ENCODE assay signal across 1 cellular context in the genomic region with DNA sequence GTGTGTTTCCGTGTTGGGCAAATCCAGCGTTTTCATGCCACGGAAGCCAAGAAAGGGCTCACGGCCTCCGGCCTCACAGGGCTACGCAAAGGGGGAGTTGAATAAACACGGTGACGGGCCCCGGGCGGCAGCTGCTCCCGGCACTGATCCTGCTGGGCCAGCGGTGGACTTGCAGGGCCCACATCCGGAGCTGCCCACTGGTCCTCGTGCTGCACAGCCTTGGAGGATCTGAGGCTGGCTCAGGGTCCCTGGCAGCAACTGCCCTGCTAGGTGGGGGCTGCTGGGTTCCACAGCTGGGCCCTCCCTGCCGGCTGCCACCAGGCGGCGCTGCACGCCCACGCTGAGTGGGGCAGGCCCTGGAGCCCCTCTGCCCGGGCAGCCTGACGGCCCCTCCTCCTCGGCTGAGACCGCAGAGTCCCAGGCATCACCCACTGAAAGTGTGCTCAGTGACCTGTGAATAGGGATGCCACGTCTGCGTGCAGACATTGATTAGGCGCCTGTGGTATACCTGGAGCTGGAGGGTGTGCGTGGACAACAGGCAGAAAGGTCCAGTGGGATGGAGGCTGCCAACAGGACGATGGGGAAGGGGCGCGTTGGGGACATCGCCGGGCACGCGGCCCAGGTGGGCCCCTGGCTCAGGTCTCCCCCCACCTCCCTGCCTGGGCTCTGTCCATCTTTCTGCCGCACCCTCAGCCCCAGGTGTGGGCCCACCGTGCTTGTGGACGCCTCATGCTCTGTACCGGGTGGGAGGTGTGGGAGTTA.
A peak's percentile ranks its signal among the peaks of the same experiment; 100 is the strongest.
TF ChIP-seq lines count a peak whose summit lies in the region.

No MANE protein-coding gene starts in this region.

TF ChIP-seq in HepG2, 621 proteins besides CTCF, POLR2A, EP300 and RAD21 (continued from another document and continues in another):
- TF ChIP-seq, protein P1, sequence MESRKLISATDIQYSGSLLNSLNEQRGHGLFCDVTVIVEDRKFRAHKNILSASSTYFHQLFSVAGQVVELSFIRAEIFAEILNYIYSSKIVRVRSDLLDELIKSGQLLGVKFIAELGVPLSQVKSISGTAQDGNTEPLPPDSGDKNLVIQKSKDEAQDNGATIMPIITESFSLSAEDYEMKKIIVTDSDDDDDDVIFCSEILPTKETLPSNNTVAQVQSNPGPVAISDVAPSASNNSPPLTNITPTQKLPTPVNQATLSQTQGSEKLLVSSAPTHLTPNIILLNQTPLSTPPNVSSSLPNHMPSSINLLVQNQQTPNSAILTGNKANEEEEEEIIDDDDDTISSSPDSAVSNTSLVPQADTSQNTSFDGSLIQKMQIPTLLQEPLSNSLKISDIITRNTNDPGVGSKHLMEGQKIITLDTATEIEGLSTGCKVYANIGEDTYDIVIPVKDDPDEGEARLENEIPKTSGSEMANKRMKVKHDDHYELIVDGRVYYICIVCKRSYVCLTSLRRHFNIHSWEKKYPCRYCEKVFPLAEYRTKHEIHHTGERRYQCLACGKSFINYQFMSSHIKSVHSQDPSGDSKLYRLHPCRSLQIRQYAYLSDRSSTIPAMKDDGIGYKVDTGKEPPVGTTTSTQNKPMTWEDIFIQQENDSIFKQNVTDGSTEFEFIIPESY (CRISPR knock-in tag; IDR thresholded peaks at IDR 0.05): peak; percentile 65
- TF ChIP-seq, protein P2, sequence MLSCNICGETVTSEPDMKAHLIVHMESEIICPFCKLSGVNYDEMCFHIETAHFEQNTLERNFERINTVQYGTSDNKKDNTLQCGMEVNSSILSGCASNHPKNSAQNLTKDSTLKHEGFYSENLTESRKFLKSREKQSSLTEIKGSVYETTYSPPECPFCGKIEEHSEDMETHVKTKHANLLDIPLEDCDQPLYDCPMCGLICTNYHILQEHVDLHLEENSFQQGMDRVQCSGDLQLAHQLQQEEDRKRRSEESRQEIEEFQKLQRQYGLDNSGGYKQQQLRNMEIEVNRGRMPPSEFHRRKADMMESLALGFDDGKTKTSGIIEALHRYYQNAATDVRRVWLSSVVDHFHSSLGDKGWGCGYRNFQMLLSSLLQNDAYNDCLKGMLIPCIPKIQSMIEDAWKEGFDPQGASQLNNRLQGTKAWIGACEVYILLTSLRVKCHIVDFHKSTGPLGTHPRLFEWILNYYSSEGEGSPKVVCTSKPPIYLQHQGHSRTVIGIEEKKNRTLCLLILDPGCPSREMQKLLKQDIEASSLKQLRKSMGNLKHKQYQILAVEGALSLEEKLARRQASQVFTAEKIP (CRISPR knock-in tag; IDR thresholded peaks at IDR 0.05; ENCODE audit: borderline replicate concordance): no peak
- TF ChIP-seq RBAK (CRISPR knock-in tag; IDR thresholded peaks at IDR 0.05) (no peak), AKAP8 (CRISPR knock-in tag; IDR thresholded peaks at IDR 0.05) (peak; percentile 100), HNRNPLL (IDR thresholded peaks at IDR 0.05; ENCODE audit: low read depth, low read length, poor library complexity, severe bottlenecking) (peak; percentile 35), GABPB1 (CRISPR knock-in tag; IDR thresholded peaks at IDR 0.05) (peak; percentile 68; the same call in 1 of the 2 replicates), SPEN (CRISPR knock-in tag; IDR thresholded peaks at IDR 0.05; ENCODE audit: low read depth) (peak; percentile 40; the same call in 1 of the 2 replicates), ZIK1 (CRISPR knock-in tag; IDR thresholded peaks at IDR 0.05; ENCODE audit: borderline replicate concordance, low read depth) (no peak), GATA4 (IDR thresholded peaks at IDR 0.05; ENCODE audit: borderline replicate concordance, low read depth) (no peak), SP2 (CRISPR knock-in tag; IDR thresholded peaks at IDR 0.05) (peak; percentile 27; the same call in 1 of the 2 replicates), ZSCAN31 (CRISPR knock-in tag; IDR thresholded peaks at IDR 0.05; ENCODE audit: low read depth) (peak; percentile 73), ZNF350 (CRISPR knock-in tag; IDR thresholded peaks at IDR 0.05; ENCODE audit: borderline replicate concordance, low read depth) (peak; percentile 32; the same call in 1 of the 2 replicates), NFE2 (CRISPR knock-in tag; IDR thresholded peaks at IDR 0.05) (no peak), ZNF160 (CRISPR knock-in tag; IDR thresholded peaks at IDR 0.05) (no peak; the same call in 1 of the 2 replicates), FOXK2 (IDR thresholded peaks at IDR 0.05) (no peak), JUN (CRISPR knock-in tag; IDR thresholded peaks at IDR 0.05) (no peak), ZNF629 (CRISPR knock-in tag; conservative IDR thresholded peaks at IDR 0.05) (no peak; the same call in 1 of the 2 replicates), ZNF263 (CRISPR knock-in tag; IDR thresholded peaks at IDR 0.05) (peak; percentile 53), KDM6A (CRISPR knock-in tag; IDR thresholded peaks at IDR 0.05; ENCODE audit: low read depth) (no peak), CCAR2 (optimal IDR thresholded peaks at IDR 0.05; ENCODE audit: low read depth, low read length) (no peak), ZNF747 (CRISPR knock-in tag; IDR thresholded peaks at IDR 0.05; ENCODE audit: borderline replicate concordance) (peak; percentile 80), ZSCAN20 (CRISPR knock-in tag; IDR thresholded peaks at IDR 0.05; ENCODE audit: borderline replicate concordance) (0 out of 2 replicates have a peak, but pooled peaks have one; percentile 31), BORCS8-MEF2B (CRISPR knock-in tag; IDR thresholded peaks at IDR 0.05) (peak; percentile 57; the same call in 1 of the 2 replicates), GLI4 (CRISPR knock-in tag; IDR thresholded peaks at IDR 0.05; ENCODE audit: borderline replicate concordance) (0 out of 2 replicates have a peak, but pooled peaks have one; percentile 28), SOX13 (IDR thresholded peaks at IDR 0.05) (no peak), SOX13 (CRISPR knock-in tag; conservative IDR thresholded peaks at IDR 0.05 in 1 of 2, IDR thresholded peaks at IDR 0.05 in 1 of 2) (peak in 1 of 2 experiments; percentile 24; a peak in 1 of 4 replicates), AGO1 (IDR thresholded peaks at IDR 0.05; ENCODE audit: low read depth, low read length, poor library complexity, severe bottlenecking) (peak; percentile 98), RARA (CRISPR knock-in tag; IDR thresholded peaks at IDR 0.05) (no peak), MED1 (CRISPR knock-in tag; IDR thresholded peaks at IDR 0.05) (peak; percentile 56), ZKSCAN1 (IDR thresholded peaks at IDR 0.05; ENCODE audit: low read length) (no peak), SCMH1 (CRISPR knock-in tag; IDR thresholded peaks at IDR 0.05; ENCODE audit: borderline replicate concordance) (no peak), PCBP1 (IDR thresholded peaks at IDR 0.05; ENCODE audit: borderline replicate concordance, low read depth, low read length) (0 out of 2 replicates have a peak, but pooled peaks have one; percentile 8)
- TF ChIP-seq, protein P3, sequence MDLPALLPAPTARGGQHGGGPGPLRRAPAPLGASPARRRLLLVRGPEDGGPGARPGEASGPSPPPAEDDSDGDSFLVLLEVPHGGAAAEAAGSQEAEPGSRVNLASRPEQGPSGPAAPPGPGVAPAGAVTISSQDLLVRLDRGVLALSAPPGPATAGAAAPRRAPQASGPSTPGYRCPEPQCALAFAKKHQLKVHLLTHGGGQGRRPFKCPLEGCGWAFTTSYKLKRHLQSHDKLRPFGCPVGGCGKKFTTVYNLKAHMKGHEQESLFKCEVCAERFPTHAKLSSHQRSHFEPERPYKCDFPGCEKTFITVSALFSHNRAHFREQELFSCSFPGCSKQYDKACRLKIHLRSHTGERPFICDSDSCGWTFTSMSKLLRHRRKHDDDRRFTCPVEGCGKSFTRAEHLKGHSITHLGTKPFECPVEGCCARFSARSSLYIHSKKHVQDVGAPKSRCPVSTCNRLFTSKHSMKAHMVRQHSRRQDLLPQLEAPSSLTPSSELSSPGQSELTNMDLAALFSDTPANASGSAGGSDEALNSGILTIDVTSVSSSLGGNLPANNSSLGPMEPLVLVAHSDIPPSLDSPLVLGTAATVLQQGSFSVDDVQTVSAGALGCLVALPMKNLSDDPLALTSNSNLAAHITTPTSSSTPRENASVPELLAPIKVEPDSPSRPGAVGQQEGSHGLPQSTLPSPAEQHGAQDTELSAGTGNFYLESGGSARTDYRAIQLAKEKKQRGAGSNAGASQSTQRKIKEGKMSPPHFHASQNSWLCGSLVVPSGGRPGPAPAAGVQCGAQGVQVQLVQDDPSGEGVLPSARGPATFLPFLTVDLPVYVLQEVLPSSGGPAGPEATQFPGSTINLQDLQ (CRISPR knock-in tag; IDR thresholded peaks at IDR 0.05): peak; percentile 55; the same call in 1 of the 2 replicates
- TF ChIP-seq, protein P4, sequence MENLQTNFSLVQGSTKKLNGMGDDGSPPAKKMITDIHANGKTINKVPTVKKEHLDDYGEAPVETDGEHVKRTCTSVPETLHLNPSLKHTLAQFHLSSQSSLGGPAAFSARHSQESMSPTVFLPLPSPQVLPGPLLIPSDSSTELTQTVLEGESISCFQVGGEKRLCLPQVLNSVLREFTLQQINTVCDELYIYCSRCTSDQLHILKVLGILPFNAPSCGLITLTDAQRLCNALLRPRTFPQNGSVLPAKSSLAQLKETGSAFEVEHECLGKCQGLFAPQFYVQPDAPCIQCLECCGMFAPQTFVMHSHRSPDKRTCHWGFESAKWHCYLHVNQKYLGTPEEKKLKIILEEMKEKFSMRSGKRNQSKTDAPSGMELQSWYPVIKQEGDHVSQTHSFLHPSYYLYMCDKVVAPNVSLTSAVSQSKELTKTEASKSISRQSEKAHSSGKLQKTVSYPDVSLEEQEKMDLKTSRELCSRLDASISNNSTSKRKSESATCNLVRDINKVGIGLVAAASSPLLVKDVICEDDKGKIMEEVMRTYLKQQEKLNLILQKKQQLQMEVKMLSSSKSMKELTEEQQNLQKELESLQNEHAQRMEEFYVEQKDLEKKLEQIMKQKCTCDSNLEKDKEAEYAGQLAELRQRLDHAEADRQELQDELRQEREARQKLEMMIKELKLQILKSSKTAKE (CRISPR knock-in tag; IDR thresholded peaks at IDR 0.05; ENCODE audit: borderline replicate concordance): no peak
- TF ChIP-seq, protein P5, sequence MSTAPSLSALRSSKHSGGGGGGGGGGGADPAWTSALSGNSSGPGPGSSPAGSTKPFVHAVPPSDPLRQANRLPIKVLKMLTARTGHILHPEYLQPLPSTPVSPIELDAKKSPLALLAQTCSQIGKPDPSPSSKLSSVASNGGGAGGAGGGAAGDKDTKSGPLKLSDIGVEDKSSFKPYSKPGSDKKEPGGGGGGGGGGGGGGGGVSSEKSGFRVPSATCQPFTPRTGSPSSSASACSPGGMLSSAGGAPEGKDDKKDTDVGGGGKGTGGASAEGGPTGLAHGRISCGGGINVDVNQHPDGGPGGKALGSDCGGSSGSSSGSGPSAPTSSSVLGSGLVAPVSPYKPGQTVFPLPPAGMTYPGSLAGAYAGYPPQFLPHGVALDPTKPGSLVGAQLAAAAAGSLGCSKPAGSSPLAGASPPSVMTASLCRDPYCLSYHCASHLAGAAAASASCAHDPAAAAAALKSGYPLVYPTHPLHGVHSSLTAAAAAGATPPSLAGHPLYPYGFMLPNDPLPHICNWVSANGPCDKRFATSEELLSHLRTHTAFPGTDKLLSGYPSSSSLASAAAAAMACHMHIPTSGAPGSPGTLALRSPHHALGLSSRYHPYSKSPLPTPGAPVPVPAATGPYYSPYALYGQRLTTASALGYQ (CRISPR knock-in tag; IDR thresholded peaks at IDR 0.05): peak; percentile 42; the same call in 1 of the 2 replicates
- TF ChIP-seq, protein P6, sequence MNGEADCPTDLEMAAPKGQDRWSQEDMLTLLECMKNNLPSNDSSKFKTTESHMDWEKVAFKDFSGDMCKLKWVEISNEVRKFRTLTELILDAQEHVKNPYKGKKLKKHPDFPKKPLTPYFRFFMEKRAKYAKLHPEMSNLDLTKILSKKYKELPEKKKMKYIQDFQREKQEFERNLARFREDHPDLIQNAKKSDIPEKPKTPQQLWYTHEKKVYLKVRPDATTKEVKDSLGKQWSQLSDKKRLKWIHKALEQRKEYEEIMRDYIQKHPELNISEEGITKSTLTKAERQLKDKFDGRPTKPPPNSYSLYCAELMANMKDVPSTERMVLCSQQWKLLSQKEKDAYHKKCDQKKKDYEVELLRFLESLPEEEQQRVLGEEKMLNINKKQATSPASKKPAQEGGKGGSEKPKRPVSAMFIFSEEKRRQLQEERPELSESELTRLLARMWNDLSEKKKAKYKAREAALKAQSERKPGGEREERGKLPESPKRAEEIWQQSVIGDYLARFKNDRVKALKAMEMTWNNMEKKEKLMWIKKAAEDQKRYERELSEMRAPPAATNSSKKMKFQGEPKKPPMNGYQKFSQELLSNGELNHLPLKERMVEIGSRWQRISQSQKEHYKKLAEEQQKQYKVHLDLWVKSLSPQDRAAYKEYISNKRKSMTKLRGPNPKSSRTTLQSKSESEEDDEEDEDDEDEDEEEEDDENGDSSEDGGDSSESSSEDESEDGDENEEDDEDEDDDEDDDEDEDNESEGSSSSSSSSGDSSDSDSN (CRISPR knock-in tag; IDR thresholded peaks at IDR 0.05): peak; percentile 55
- TF ChIP-seq, protein P7, sequence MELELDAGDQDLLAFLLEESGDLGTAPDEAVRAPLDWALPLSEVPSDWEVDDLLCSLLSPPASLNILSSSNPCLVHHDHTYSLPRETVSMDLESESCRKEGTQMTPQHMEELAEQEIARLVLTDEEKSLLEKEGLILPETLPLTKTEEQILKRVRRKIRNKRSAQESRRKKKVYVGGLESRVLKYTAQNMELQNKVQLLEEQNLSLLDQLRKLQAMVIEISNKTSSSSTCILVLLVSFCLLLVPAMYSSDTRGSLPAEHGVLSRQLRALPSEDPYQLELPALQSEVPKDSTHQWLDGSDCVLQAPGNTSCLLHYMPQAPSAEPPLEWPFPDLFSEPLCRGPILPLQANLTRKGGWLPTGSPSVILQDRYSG (CRISPR knock-in tag; IDR thresholded peaks at IDR 0.05): no peak
- TF ChIP-seq, protein P8, sequence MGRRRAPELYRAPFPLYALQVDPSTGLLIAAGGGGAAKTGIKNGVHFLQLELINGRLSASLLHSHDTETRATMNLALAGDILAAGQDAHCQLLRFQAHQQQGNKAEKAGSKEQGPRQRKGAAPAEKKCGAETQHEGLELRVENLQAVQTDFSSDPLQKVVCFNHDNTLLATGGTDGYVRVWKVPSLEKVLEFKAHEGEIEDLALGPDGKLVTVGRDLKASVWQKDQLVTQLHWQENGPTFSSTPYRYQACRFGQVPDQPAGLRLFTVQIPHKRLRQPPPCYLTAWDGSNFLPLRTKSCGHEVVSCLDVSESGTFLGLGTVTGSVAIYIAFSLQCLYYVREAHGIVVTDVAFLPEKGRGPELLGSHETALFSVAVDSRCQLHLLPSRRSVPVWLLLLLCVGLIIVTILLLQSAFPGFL (CRISPR knock-in tag; IDR thresholded peaks at IDR 0.05): 0 out of 2 replicates have a peak, but pooled peaks have one; percentile 58
- TF ChIP-seq, protein P9, sequence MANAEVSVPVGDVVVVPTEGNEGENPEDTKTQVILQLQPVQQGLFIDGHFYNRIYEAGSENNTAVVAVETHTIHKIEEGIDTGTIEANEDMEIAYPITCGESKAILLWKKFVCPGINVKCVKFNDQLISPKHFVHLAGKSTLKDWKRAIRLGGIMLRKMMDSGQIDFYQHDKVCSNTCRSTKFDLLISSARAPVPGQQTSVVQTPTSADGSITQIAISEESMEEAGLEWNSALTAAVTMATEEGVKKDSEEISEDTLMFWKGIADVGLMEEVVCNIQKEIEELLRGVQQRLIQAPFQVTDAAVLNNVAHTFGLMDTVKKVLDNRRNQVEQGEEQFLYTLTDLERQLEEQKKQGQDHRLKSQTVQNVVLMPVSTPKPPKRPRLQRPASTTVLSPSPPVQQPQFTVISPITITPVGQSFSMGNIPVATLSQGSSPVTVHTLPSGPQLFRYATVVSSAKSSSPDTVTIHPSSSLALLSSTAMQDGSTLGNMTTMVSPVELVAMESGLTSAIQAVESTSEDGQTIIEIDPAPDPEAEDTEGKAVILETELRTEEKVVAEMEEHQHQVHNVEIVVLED (CRISPR knock-in tag; IDR thresholded peaks at IDR 0.05; ENCODE audit: borderline replicate concordance): peak; percentile 59; the same call in 1 of the 2 replicates
- TF ChIP-seq, protein P10, sequence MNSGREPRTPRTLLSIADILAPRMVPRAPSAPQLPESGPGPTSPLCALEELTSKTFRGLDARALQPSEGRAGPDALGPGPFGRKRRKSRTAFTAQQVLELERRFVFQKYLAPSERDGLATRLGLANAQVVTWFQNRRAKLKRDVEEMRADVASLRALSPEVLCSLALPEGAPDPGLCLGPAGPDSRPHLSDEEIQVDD (CRISPR knock-in tag; IDR thresholded peaks at IDR 0.05; ENCODE audit: borderline replicate concordance): no peak
